Comparison of ENCODE assay signal across 9 cellular contexts in genomic region chr12:2876431-2877046, GRCh38. TPM values are rescaled to one million over a fixed set of nuclear protein-coding genes. Genes with fewer than 3 reads are reported as not detected.
DNase-seq lines count a peak whose midpoint lies in the region; ATAC-seq and TF ChIP-seq lines count a peak whose summit lies in the region.
"Had no signal": no experiment of that assay in that cellular context is flagged by ENCODE, and none has a peak within 500 bp of the region (broad histone marks: within the 10 kb centered on the region; RNA-seq: fewer than 3 reads in every experiment).

No MANE protein-coding gene starts in this region.

- no peak for TF ChIP-seq CTCF in psoas muscle (IDR thresholded peaks at IDR 0.05)

- H3K9me3 ChIP-seq in psoas muscle = no peaks in the 10 kb centered on the region

- H3K27me3 Mint-ChIP-seq in activated CD4-positive, alpha-beta memory T cell treated with anti-CD3 and anti-CD28 coated beads for 36 hours = no peaks in the 10 kb centered on the region

- H3K4me1 Mint-ChIP-seq in activated CD4-positive, alpha-beta memory T cell treated with anti-CD3 and anti-CD28 coated beads for 36 hours (ENCODE audit: low read depth) = peaks cover 32% of the 10 kb centered on the region

- H3K4me3 ChIP-seq in psoas muscle = peak overlapping the region; percentile 78

- CTCF ChIA-PET in activated CD4-positive, alpha-beta memory T cell treated with anti-CD3 and anti-CD28 coated beads for 36 hours (lab: Charles Lee) = interaction anchor here (0.6 to 1.6 kb wide), 5 partner anchors 14 to 976 kb away, joined by 3 to 6 read pairs (median 4); partner anchors contain the start of gene TULP3

- DNase-seq in NCI-H345 treated with DMSO at 0.1 percent for 48 hours (lab: John Stamatoyannopoulos, UW; ENCODE audit: unreplicated experiment) = peak; percentile 17
- DNase-seq in NCI-H345 (lab: John Stamatoyannopoulos, UW) = no peak
- peak; percentile 40 for DNase-seq in HuH-7.5 (ENCODE audit: low spot score)
- DNase-seq in activated CD4-positive, alpha-beta memory T cell treated with anti-CD3 and anti-CD28 coated beads for 36 hours = peak; percentile 57
- DNase-seq in germinal center (ENCODE audit: low spot score) = peak; percentile 39
- no peak for DNase-seq in psoas muscle
- no peak for DNase-seq in 8988T

- WGBS in psoas muscle, 3 donors = 5 to 10% (median 7%) methylated on average over 17 to 38 of the region's 38 CpGs

- peaks cover 48% of the 10 kb centered on the region for H3K36me3 Mint-ChIP-seq in activated CD4-positive, alpha-beta memory T cell treated with anti-CD3 and anti-CD28 coated beads for 36 hours

- no peaks in the 10 kb centered on the region for H3K9me3 Mint-ChIP-seq in activated CD4-positive, alpha-beta memory T cell treated with anti-CD3 and anti-CD28 coated beads for 36 hours

- no peaks in the 10 kb centered on the region for H3K27me3 ChIP-seq in psoas muscle (ENCODE audit: insufficient read depth in 3 of 3, low read length in 2 of 3)

- POLR2A ChIA-PET in activated CD4-positive, alpha-beta memory T cell treated with anti-CD3 and anti-CD28 coated beads for 36 hours (lab: Charles Lee) = interaction anchor here (1.6 to 2.6 kb wide), 2 partner anchors 9 to 14 kb away, joined by 6 to 26 read pairs; partner anchors contain the start of gene TULP3

- H3K36me3 ChIP-seq in psoas muscle (ENCODE audit: insufficient read depth in 1 of 2, low read depth in 1 of 2) = peaks cover 0 to 2% of the 10 kb centered on the region in 2 donors

- intact Hi-C loops in activated CD4-positive, alpha-beta memory T cell treated with anti-CD3 and anti-CD28 coated beads for 36 hours (cut with micrococcal nuclease) = loop anchor here (1.0 to 10.0 kb wide), 5 partner anchors 8 to 878 kb away; partner anchors contain the start of genes CRACR2A, FKBP4, ITFG2 and TULP3
- intact Hi-C loops in psoas muscle (cut with DNase I) = no loop called here

- peak overlapping the region; percentile 95 for H3K27ac Mint-ChIP-seq in activated CD4-positive, alpha-beta memory T cell treated with anti-CD3 and anti-CD28 coated beads for 36 hours

- H3K4me1 ChIP-seq in psoas muscle = peaks cover 11% of the 10 kb centered on the region

- ATAC-seq in GM21515 (IDR thresholded peaks at IDR 0.05; ENCODE audit: unreplicated experiment) = peak; percentile 36
- ATAC-seq in psoas muscle = peak in 2 of 4 donors; percentile 7 to 50

- H3K4me3 Mint-ChIP-seq in activated CD4-positive, alpha-beta memory T cell treated with anti-CD3 and anti-CD28 coated beads for 36 hours = peak overlapping the region; percentile 95

- H3K27ac ChIP-seq in psoas muscle = no peak overlapping the region

RNA-seq across cellular contexts. Expression of gene FOXM1, which starts 0.4 kb away (rescaled TPM):
- total RNA-seq in activated CD4-positive, alpha-beta memory T cell treated with anti-CD3 and anti-CD28 coated beads for 36 hours = 10 to 100 TPM; 79.3 to 80.0 TPM
- total RNA-seq in psoas muscle = under 1 TPM in 3 of 4 donors, not detected in 1; 0.15 to 0.59 (median 0.52) TPM
- under 1 TPM; 0.17 to 0.20 (median 0.17) TPM for polyA plus RNA-seq in psoas muscle

RNA-seq across cellular contexts. Expression of gene RHNO1, which starts 0.5 kb away (rescaled TPM):
- total RNA-seq in activated CD4-positive, alpha-beta memory T cell treated with anti-CD3 and anti-CD28 coated beads for 36 hours = 10 to 100 TPM; 68.0 to 80.2 TPM
- total RNA-seq in psoas muscle = 10 to 100 TPM in 1 of 4 donors, 1 to 10 TPM in 3; 1.8 to 11.7 (median 5.5) TPM
- polyA plus RNA-seq in psoas muscle = 1 to 10 TPM; 3.1 to 7.9 (median 6.4) TPM

RNA-seq across cellular contexts. Expression of gene TULP3, which starts 14.2 kb away (rescaled TPM):
- 1 to 10 TPM; 5.5 to 6.5 TPM for total RNA-seq in activated CD4-positive, alpha-beta memory T cell treated with anti-CD3 and anti-CD28 coated beads for 36 hours
- total RNA-seq in psoas muscle = 1 to 10 TPM; 4.9 to 9.1 (median 8.0) TPM
- 1 to 10 TPM; 3.9 to 7.3 (median 4.4) TPM for polyA plus RNA-seq in psoas muscle

RNA-seq across cellular contexts. Expression of gene TEX52, which starts 19.7 kb away (rescaled TPM):
- under 1 TPM in 1 of 2 experiments, not detected in 1; 0.19 TPM for total RNA-seq in activated CD4-positive, alpha-beta memory T cell treated with anti-CD3 and anti-CD28 coated beads for 36 hours
- total RNA-seq in psoas muscle = not detected
- polyA plus RNA-seq in psoas muscle = not detected
- total RNA-seq: glomerular endothelial cell had no signal

RNA-seq across cellular contexts. Expression of gene NRIP2, which starts 41.7 kb away (rescaled TPM):
- not detected for total RNA-seq in activated CD4-positive, alpha-beta memory T cell treated with anti-CD3 and anti-CD28 coated beads for 36 hours
- 1 to 10 TPM in 2 of 4 donors, under 1 TPM in 2; 0.96 to 2.4 (median 1.1) TPM for total RNA-seq in psoas muscle
- 1 to 10 TPM; 1.0 to 1.3 (median 1.3) TPM for polyA plus RNA-seq in psoas muscle
- total RNA-seq: glomerular endothelial cell had no signal

Comparison
In these comparisons a context has a peak if more than half of its experiments do, and no peak if none do; other contexts are left out.
1. DNase-seq: peak in NCI-H345 treated with DMSO at 0.1 percent for 48 hours (single experiment), HuH-7.5 (single experiment), activated CD4-positive, alpha-beta memory T cell treated with anti-CD3 and anti-CD28 coated beads for 36 hours (single experiment) and germinal center (single experiment); none in NCI-H345 (single experiment), psoas muscle (0 of 2) and 8988T (single experiment).
2. RNA of gene FOXM1, which starts 0.4 kb away (total RNA-seq): 79.3 to 80.0 TPM in activated CD4-positive, alpha-beta memory T cell treated with anti-CD3 and anti-CD28 coated beads for 36 hours; 0.15 to 0.59 TPM in psoas muscle; every median in the first group is over 10 times any median in the second.
3. RNA of gene RHNO1, which starts 0.5 kb away (total RNA-seq): 68.0 to 80.2 TPM in activated CD4-positive, alpha-beta memory T cell treated with anti-CD3 and anti-CD28 coated beads for 36 hours; 1.8 to 11.7 TPM in psoas muscle; every median in the first group is over 4 times any median in the second.